ENCODE assay signal across 2 cellular contexts in genomic region chr12:39072658-39073057, GRCh38.
TF ChIP-seq lines count a peak whose summit lies in the region.

No MANE protein-coding gene starts in this region.

TF ChIP-seq in Ishikawa, 13 proteins besides CTCF, POLR2A, EP300 and RAD21 (continued from another document):
- TF ChIP-seq, protein P1, sequence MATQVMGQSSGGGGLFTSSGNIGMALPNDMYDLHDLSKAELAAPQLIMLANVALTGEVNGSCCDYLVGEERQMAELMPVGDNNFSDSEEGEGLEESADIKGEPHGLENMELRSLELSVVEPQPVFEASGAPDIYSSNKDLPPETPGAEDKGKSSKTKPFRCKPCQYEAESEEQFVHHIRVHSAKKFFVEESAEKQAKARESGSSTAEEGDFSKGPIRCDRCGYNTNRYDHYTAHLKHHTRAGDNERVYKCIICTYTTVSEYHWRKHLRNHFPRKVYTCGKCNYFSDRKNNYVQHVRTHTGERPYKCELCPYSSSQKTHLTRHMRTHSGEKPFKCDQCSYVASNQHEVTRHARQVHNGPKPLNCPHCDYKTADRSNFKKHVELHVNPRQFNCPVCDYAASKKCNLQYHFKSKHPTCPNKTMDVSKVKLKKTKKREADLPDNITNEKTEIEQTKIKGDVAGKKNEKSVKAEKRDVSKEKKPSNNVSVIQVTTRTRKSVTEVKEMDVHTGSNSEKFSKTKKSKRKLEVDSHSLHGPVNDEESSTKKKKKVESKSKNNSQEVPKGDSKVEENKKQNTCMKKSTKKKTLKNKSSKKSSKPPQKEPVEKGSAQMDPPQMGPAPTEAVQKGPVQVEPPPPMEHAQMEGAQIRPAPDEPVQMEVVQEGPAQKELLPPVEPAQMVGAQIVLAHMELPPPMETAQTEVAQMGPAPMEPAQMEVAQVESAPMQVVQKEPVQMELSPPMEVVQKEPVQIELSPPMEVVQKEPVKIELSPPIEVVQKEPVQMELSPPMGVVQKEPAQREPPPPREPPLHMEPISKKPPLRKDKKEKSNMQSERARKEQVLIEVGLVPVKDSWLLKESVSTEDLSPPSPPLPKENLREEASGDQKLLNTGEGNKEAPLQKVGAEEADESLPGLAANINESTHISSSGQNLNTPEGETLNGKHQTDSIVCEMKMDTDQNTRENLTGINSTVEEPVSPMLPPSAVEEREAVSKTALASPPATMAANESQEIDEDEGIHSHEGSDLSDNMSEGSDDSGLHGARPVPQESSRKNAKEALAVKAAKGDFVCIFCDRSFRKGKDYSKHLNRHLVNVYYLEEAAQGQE (IDR thresholded peaks at IDR 0.05; ENCODE audit: low read depth): no peak
- TF ChIP-seq EGR1 (IDR thresholded peaks at IDR 0.05): no peak
- no peak for TF ChIP-seq NFIC (IDR thresholded peaks at IDR 0.05)
- TF ChIP-seq CEBPB (IDR thresholded peaks at IDR 0.05): peak; percentile 10; the same call in 1 of the 2 replicates

TF ChIP-seq in K562, 482 proteins besides CTCF, POLR2A, EP300 and RAD21:
- TF ChIP-seq, protein P2, sequence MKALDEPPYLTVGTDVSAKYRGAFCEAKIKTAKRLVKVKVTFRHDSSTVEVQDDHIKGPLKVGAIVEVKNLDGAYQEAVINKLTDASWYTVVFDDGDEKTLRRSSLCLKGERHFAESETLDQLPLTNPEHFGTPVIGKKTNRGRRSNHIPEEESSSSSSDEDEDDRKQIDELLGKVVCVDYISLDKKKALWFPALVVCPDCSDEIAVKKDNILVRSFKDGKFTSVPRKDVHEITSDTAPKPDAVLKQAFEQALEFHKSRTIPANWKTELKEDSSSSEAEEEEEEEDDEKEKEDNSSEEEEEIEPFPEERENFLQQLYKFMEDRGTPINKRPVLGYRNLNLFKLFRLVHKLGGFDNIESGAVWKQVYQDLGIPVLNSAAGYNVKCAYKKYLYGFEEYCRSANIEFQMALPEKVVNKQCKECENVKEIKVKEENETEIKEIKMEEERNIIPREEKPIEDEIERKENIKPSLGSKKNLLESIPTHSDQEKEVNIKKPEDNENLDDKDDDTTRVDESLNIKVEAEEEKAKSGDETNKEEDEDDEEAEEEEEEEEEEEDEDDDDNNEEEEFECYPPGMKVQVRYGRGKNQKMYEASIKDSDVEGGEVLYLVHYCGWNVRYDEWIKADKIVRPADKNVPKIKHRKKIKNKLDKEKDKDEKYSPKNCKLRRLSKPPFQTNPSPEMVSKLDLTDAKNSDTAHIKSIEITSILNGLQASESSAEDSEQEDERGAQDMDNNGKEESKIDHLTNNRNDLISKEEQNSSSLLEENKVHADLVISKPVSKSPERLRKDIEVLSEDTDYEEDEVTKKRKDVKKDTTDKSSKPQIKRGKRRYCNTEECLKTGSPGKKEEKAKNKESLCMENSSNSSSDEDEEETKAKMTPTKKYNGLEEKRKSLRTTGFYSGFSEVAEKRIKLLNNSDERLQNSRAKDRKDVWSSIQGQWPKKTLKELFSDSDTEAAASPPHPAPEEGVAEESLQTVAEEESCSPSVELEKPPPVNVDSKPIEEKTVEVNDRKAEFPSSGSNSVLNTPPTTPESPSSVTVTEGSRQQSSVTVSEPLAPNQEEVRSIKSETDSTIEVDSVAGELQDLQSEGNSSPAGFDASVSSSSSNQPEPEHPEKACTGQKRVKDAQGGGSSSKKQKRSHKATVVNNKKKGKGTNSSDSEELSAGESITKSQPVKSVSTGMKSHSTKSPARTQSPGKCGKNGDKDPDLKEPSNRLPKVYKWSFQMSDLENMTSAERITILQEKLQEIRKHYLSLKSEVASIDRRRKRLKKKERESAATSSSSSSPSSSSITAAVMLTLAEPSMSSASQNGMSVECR (CRISPR knock-in tag; IDR thresholded peaks at IDR 0.05): no peak
- TF ChIP-seq CEBPB (tag; IDR thresholded peaks at IDR 0.05): peak; percentile 40; the same call in 1 of the 2 replicates
